1 cellular context compared by ENCODE assay signal in genomic region chr16:71600822-71601221, GRCh38.
A peak's percentile ranks its signal among the peaks of the same experiment; 100 is the strongest.
TF ChIP-seq lines count a peak whose summit lies in the region.

No MANE protein-coding gene starts in this region.

TF ChIP-seq in HepG2, 621 proteins besides CTCF, POLR2A, EP300 and RAD21 (continued from another document and continues in another):
- TF ChIP-seq ZHX2 (IDR thresholded peaks at IDR 0.05; ENCODE audit: low read depth) = no peak
- TF ChIP-seq ZHX2 (CRISPR knock-in tag; IDR thresholded peaks at IDR 0.05; ENCODE audit: borderline replicate concordance) = no peak
- no peak for TF ChIP-seq CHD2 (IDR thresholded peaks at IDR 0.05; ENCODE audit: low read depth, low read length)
- TF ChIP-seq KAT8 (CRISPR knock-in tag; IDR thresholded peaks at IDR 0.05) = 0 out of 2 replicates have a peak, but pooled peaks have one; percentile 21
- TF ChIP-seq PAXIP1 (CRISPR knock-in tag; conservative IDR thresholded peaks at IDR 0.05) = peak; percentile 21; the same call in 1 of the 2 replicates
- no peak for TF ChIP-seq RERE (CRISPR knock-in tag; IDR thresholded peaks at IDR 0.05; ENCODE audit: low read depth)
- TF ChIP-seq POGZ (CRISPR knock-in tag; IDR thresholded peaks at IDR 0.05) = peak; percentile 58; the same call in 1 of the 2 replicates
- TF ChIP-seq PITX1 (CRISPR knock-in tag; IDR thresholded peaks at IDR 0.05) = 0 out of 2 replicates have a peak, but pooled peaks have one; percentile 45
- no peak for TF ChIP-seq HOXD1 (CRISPR knock-in tag; IDR thresholded peaks at IDR 0.05)
- TF ChIP-seq ZUFSP (CRISPR knock-in tag; IDR thresholded peaks at IDR 0.05; ENCODE audit: borderline replicate concordance) = no peak
- TF ChIP-seq KDM5B (CRISPR knock-in tag; IDR thresholded peaks at IDR 0.05; ENCODE audit: borderline replicate concordance) = peak; percentile 37; the same call in 1 of the 2 replicates
- peak; percentile 68; the same call in 1 of the 2 replicates for TF ChIP-seq SP4 (CRISPR knock-in tag; IDR thresholded peaks at IDR 0.05)
- no peak for TF ChIP-seq KLF13 (CRISPR knock-in tag; IDR thresholded peaks at IDR 0.05)
- no peak for TF ChIP-seq ZNF138 (CRISPR knock-in tag; IDR thresholded peaks at IDR 0.05; ENCODE audit: low read depth)
- 0 out of 2 replicates have a peak, but pooled peaks have one; percentile 13 for TF ChIP-seq TFDP1 (CRISPR knock-in tag; IDR thresholded peaks at IDR 0.05; ENCODE audit: borderline replicate concordance)
- TF ChIP-seq ZNF569 (CRISPR knock-in tag; IDR thresholded peaks at IDR 0.05; ENCODE audit: borderline replicate concordance) = no peak
- TF ChIP-seq KIAA2018 (CRISPR knock-in tag; IDR thresholded peaks at IDR 0.05; ENCODE audit: borderline replicate concordance) = no peak
- TF ChIP-seq CENPX (CRISPR knock-in tag; IDR thresholded peaks at IDR 0.05) = no peak
- TF ChIP-seq RELA (CRISPR knock-in tag; IDR thresholded peaks at IDR 0.05) = no peak
- TF ChIP-seq NBN (conservative IDR thresholded peaks at IDR 0.05) = no peak
- TF ChIP-seq ISX (CRISPR knock-in tag; conservative IDR thresholded peaks at IDR 0.05) = no peak
- no peak for TF ChIP-seq ELF4 (CRISPR knock-in tag; IDR thresholded peaks at IDR 0.05; ENCODE audit: borderline replicate concordance)
- TF ChIP-seq ZBTB38 (CRISPR knock-in tag; IDR thresholded peaks at IDR 0.05) = peak; percentile 92
- TF ChIP-seq REXO4 (CRISPR knock-in tag; IDR thresholded peaks at IDR 0.05; ENCODE audit: borderline replicate concordance) = no peak
- TF ChIP-seq FOXC1 (CRISPR knock-in tag; IDR thresholded peaks at IDR 0.05; ENCODE audit: borderline replicate concordance) = no peak
- no peak for TF ChIP-seq ZNF703 (CRISPR knock-in tag; IDR thresholded peaks at IDR 0.05; ENCODE audit: borderline replicate concordance)
